8 cellular contexts compared by ENCODE assay signal in genomic region chr12:70365648-70366518, GRCh38. TPM values are rescaled to one million over a fixed set of nuclear protein-coding genes. Genes with fewer than 3 reads are reported as not detected.
DNase-seq lines count a peak whose midpoint lies in the region; ATAC-seq and TF ChIP-seq lines count a peak whose summit lies in the region.

Gene KCNMB4, plus strand, starts transcription at chr12:70366290. Its CDS starts 445 bp downstream, at chr12:70366735.

- H3K27me3 Mint-ChIP-seq in naive B cell, result no peaks in the 10 kb centered on the region

- H3K4me3 Mint-ChIP-seq in naive B cell, result peak within 1 kb of the TSS; percentile 93 to 99 (median 96)

- H3K36me3 ChIP-seq in NT2/D1 (ENCODE audit: insufficient read depth, insufficient read length, low read length), result no peaks in the 10 kb centered on the region

- H3K9ac ChIP-seq in NT2/D1 (ENCODE audit: insufficient read length, low read depth), result peak within 1 kb of the TSS; percentile 95

- TF ChIP-seq POLR2A in erythroblast (IDR thresholded peaks at IDR 0.05; ENCODE audit: low read length), result no peak

- H3K4me3 ChIP-seq in NT2/D1 (ENCODE audit: insufficient read length, low read depth), result peak within 1 kb of the TSS; percentile 97

- ATAC-seq in GM19438 (IDR thresholded peaks at IDR 0.05; ENCODE audit: low read depth, unreplicated experiment) (peak; percentile 76), HG03520 (IDR thresholded peaks at IDR 0.05; ENCODE audit: unreplicated experiment) (peak; percentile 70), naive B cell (ENCODE audit: low read depth in 2 of 2) (peak; percentile 77 to 79)

- peaks cover 14 to 20% (median 18%) of the 10 kb centered on the region in 3 donors for H3K4me1 Mint-ChIP-seq in naive B cell

- H3K9me3 ChIP-seq in NT2/D1 (ENCODE audit: insufficient read depth, low read length), result no peaks in the 10 kb centered on the region

- no peaks in the 10 kb centered on the region for H3K4me1 ChIP-seq in NT2/D1 (ENCODE audit: insufficient read depth, insufficient read length)

- H3K27me3 ChIP-seq in NT2/D1 (ENCODE audit: insufficient read depth, insufficient read length), result peaks cover 16% of the 10 kb centered on the region

- peak within 1 kb of the TSS; percentile 70 to 91 (median 78) for H3K27ac Mint-ChIP-seq in naive B cell

- no peaks in the 10 kb centered on the region for H3K9me3 Mint-ChIP-seq in naive B cell

- H3K36me3 Mint-ChIP-seq in naive B cell, result no peaks in the 10 kb centered on the region

- DNase-seq in C1 segment of cervical spinal cord (lab: John Stamatoyannopoulos, UW) (peak in 12 of 14 donors; percentile 37 to 84 (median 65)), NT2/D1 (ENCODE audit: low read depth, low spot score) (peak; percentile 76), activated T-cell treated with anti-CD3 and anti-CD28 coated beads for 24 hours (ENCODE audit: low read depth) (peak; percentile 67), erythroblast (lab: John Stamatoyannopoulos, UW) (peak; percentile 51 to 52), naive B cell (peak; percentile 81)
- DNase-seq in stimulated activated naive CD4-positive, alpha-beta T cell (lab: John Stamatoyannopoulos, UW), result peak; percentile 51 to 77 (median 72)

RNA-seq across cellular contexts. Expression of gene KCNMB4, which starts in this region (rescaled TPM):
- polyA plus RNA-seq in naive B cell (ENCODE audit: low read depth in 6 of 6), result 1 to 10 TPM in 1 of 6 donors, under 1 TPM in 5; 0.44 to 1.7 (median 0.75) TPM

Comparison
In these comparisons a context has a peak if more than half of its experiments do, and no peak if none do; other contexts are left out.
1. Peak in every context shown above with its lines: DNase-seq, ATAC-seq and H3K4me3 ChIP-seq.